21 cellular contexts compared by ENCODE assay signal in genomic region chr15:81758789-81759188, GRCh38.
"Had no signal": no experiment of that assay in that cellular context is flagged by ENCODE, and none has a peak within 500 bp of the region (broad histone marks: within the 10 kb centered on the region; RNA-seq: fewer than 3 reads in every experiment).

No MANE protein-coding gene starts in this region.

- H3K27ac Mint-ChIP-seq: natural killer cell; progenitor cell of endocrine pancreas; stimulated activated effector memory CD8-positive, alpha-beta T cell treated with anti-CD3 and anti-CD28 coated beads, Interleukin-12 subunit alpha, Interleukin-12 subunit beta, amount 100 ng/mL, for 72 hours had no signal

- H3K36me3 ChIP-seq: colonic mucosa, heart left ventricle, pancreas, suprapubic skin, thyroid gland had no signal

- H3K4me1 ChIP-seq: colonic mucosa, pancreas, thyroid gland had no signal

- H3K27me3 Mint-ChIP-seq: progenitor cell of endocrine pancreas had no signal

- H3K4me1 Mint-ChIP-seq: natural killer cell; stimulated activated effector memory CD8-positive, alpha-beta T cell treated with anti-CD3 and anti-CD28 coated beads, Interleukin-12 subunit alpha, Interleukin-12 subunit beta, amount 100 ng/mL, for 72 hours had no signal

- H3K27ac ChIP-seq: colonic mucosa, dorsolateral prefrontal cortex, heart left ventricle, pancreas, suprapubic skin, thyroid gland had no signal

- H3K4me3 Mint-ChIP-seq: natural killer cell; stimulated activated effector memory CD8-positive, alpha-beta T cell treated with anti-CD3 and anti-CD28 coated beads, Interleukin-12 subunit alpha, Interleukin-12 subunit beta, amount 100 ng/mL, for 72 hours had no signal

- H3K9me3 Mint-ChIP-seq: natural killer cell; stimulated activated effector memory CD8-positive, alpha-beta T cell treated with anti-CD3 and anti-CD28 coated beads, Interleukin-12 subunit alpha, Interleukin-12 subunit beta, amount 100 ng/mL, for 72 hours had no signal

- H3K27me3 ChIP-seq: colonic mucosa, heart left ventricle, pancreas, suprapubic skin, thyroid gland had no signal

- H3K36me3 Mint-ChIP-seq: natural killer cell; stimulated activated effector memory CD8-positive, alpha-beta T cell treated with anti-CD3 and anti-CD28 coated beads, Interleukin-12 subunit alpha, Interleukin-12 subunit beta, amount 100 ng/mL, for 72 hours had no signal

- H3K4me3 ChIP-seq: colonic mucosa, dorsolateral prefrontal cortex, heart left ventricle, mucosa of descending colon, pancreas, smooth muscle cell, suprapubic skin, thyroid gland had no signal

- H3K9me3 ChIP-seq: colonic mucosa, heart left ventricle, mucosa of descending colon, pancreas, suprapubic skin, thyroid gland had no signal

- ATAC-seq: esophagus mucosa; heart left ventricle; left lobe of liver; mucosa of descending colon; natural killer cell; pancreas; right cardiac atrium; stimulated activated effector memory CD8-positive, alpha-beta T cell treated with anti-CD3 and anti-CD28 coated beads, Interleukin-12 subunit alpha, Interleukin-12 subunit beta, amount 100 ng/mL, for 72 hours; stimulated activated naive CD8-positive, alpha-beta T cell treated with anti-CD3 and anti-CD28 coated beads, Interleukin-15, Interleukin-2, amounts not matched to agents 100 U/mL and 50 U/mL, for 24 hours had no signal

- DNase-seq: colonic mucosa; dorsolateral prefrontal cortex; effector CD8-positive, alpha-beta T cell; heart left ventricle; hippocampal formation; mammary epithelial cell; mucosa of descending colon; natural killer cell; occipital lobe; pancreas; right cardiac atrium; stimulated activated CD4-positive, alpha-beta T cell treated with anti-CD3 and anti-CD28 coated beads, Interleukin-4, amount 100 ng/mL, for 1 hour; stimulated activated CD8-positive, alpha-beta memory T cell treated with anti-CD3 and anti-CD28 coated beads, Interleukin-4, amount 100 ng/mL, for 48 hours; stimulated activated naive CD8-positive, alpha-beta T cell treated with anti-CD3 and anti-CD28 coated beads, Interleukin-15, Interleukin-2, amounts not matched to agents 100 U/mL and 50 U/mL, for 24 hours; thyroid gland had no signal
